In genomic region chr13:28819046-28819747, GRCh38 we compare ENCODE assay signal across 9 cellular contexts.
DNase-seq lines count a peak whose midpoint lies in the region; ATAC-seq and TF ChIP-seq lines count a peak whose summit lies in the region.
"Had no signal": no experiment of that assay in that cellular context is flagged by ENCODE, and none has a peak within 500 bp of the region (broad histone marks: within the 10 kb centered on the region; RNA-seq: fewer than 3 reads in every experiment).

No MANE protein-coding gene starts in this region.

- DNase-seq in COLO668 (lab: John Stamatoyannopoulos, UW; ENCODE audit: unreplicated experiment), result peak; percentile 49
- DNase-seq in HuH-7 (ENCODE audit: low spot score), result peak; percentile 34
- no peak for DNase-seq in nephron progenitor cell
- no peak for DNase-seq in NCI-H82 treated with DMSO at 0.1 percent for 48 hours (lab: John Stamatoyannopoulos, UW; ENCODE audit: unreplicated experiment)
- DNase-seq in SW 1271 (lab: John Stamatoyannopoulos, UW), result no peak
- DNase-seq in stimulated activated CD4-positive, alpha-beta T cell treated with anti-CD3 and anti-CD28 coated beads, Interleukin-4, amount 100 ng/mL, for 24 hours, result no peak

- TF ChIP-seq CTCF in nephron progenitor cell (IDR thresholded peaks at IDR 0.05), result no peak

- ATAC-seq in HG03521 (IDR thresholded peaks at IDR 0.05; ENCODE audit: unreplicated experiment), result no peak

- no peaks in the 10 kb centered on the region for H3K36me3 Mint-ChIP-seq in dendritic cell treated with granulocyte-macrophage colony-stimulating factor and Interleukin-4, amounts not matched to agents 40 ng/mL and 50 ng/mL, for 4 days (ENCODE audit: low read depth)
- H3K36me3 Mint-ChIP-seq in nephron progenitor cell (ENCODE audit: low read depth), result no peaks in the 10 kb centered on the region
- H3K36me3 Mint-ChIP-seq: activated naive CD4-positive, alpha-beta T cell treated with anti-CD3 and anti-CD28 coated beads, Interleukin-2, amount 50 U/mL, for 24 hours had no signal

- peak overlapping the region; percentile 59 for H3K4me3 Mint-ChIP-seq in dendritic cell treated with granulocyte-macrophage colony-stimulating factor and Interleukin-4, amounts not matched to agents 40 ng/mL and 50 ng/mL, for 4 days
- H3K4me3 Mint-ChIP-seq in nephron progenitor cell, result peak overlapping the region; percentile 74
- H3K4me3 Mint-ChIP-seq: activated naive CD4-positive, alpha-beta T cell treated with anti-CD3 and anti-CD28 coated beads, Interleukin-2, amount 50 U/mL, for 24 hours had no signal

- H3K9me3 Mint-ChIP-seq in dendritic cell treated with granulocyte-macrophage colony-stimulating factor and Interleukin-4, amounts not matched to agents 40 ng/mL and 50 ng/mL, for 4 days, result peaks cover 21% of the 10 kb centered on the region
- peaks cover 13% of the 10 kb centered on the region for H3K9me3 Mint-ChIP-seq in nephron progenitor cell
- H3K9me3 Mint-ChIP-seq: activated naive CD4-positive, alpha-beta T cell treated with anti-CD3 and anti-CD28 coated beads, Interleukin-2, amount 50 U/mL, for 24 hours had no signal

- H3K27ac Mint-ChIP-seq in dendritic cell treated with granulocyte-macrophage colony-stimulating factor and Interleukin-4, amounts not matched to agents 40 ng/mL and 50 ng/mL, for 4 days, result no peak overlapping the region
- no peak overlapping the region for H3K27ac Mint-ChIP-seq in nephron progenitor cell
- H3K27ac Mint-ChIP-seq: activated naive CD4-positive, alpha-beta T cell treated with anti-CD3 and anti-CD28 coated beads, Interleukin-2, amount 50 U/mL, for 24 hours had no signal

- peaks cover 60% of the 10 kb centered on the region for H3K27me3 Mint-ChIP-seq in dendritic cell treated with granulocyte-macrophage colony-stimulating factor and Interleukin-4, amounts not matched to agents 40 ng/mL and 50 ng/mL, for 4 days
- peaks cover 85% of the 10 kb centered on the region for H3K27me3 Mint-ChIP-seq in nephron progenitor cell (ENCODE audit: low read depth, poor library complexity)

- intact Hi-C loops in dendritic cell treated with granulocyte-macrophage colony-stimulating factor and Interleukin-4, amounts not matched to agents 40 ng/mL and 50 ng/mL, for 4 days (cut with micrococcal nuclease), result no loop called here

- peaks cover 13% of the 10 kb centered on the region for H3K4me1 Mint-ChIP-seq in dendritic cell treated with granulocyte-macrophage colony-stimulating factor and Interleukin-4, amounts not matched to agents 40 ng/mL and 50 ng/mL, for 4 days (ENCODE audit: low read depth)
- no peaks in the 10 kb centered on the region for H3K4me1 Mint-ChIP-seq in nephron progenitor cell

Comparison
In these comparisons a context has a peak if more than half of its experiments do, and no peak if none do; other contexts are left out.
1. DNase-seq: peak in COLO668 (single experiment) and HuH-7 (single experiment); none in nephron progenitor cell (single experiment), NCI-H82 treated with DMSO at 0.1 percent for 48 hours (single experiment), SW 1271 (0 of 2) and stimulated activated CD4-positive, alpha-beta T cell treated with anti-CD3 and anti-CD28 coated beads, Interleukin-4, amount 100 ng/mL, for 24 hours (single experiment).